In the genomic region with DNA sequence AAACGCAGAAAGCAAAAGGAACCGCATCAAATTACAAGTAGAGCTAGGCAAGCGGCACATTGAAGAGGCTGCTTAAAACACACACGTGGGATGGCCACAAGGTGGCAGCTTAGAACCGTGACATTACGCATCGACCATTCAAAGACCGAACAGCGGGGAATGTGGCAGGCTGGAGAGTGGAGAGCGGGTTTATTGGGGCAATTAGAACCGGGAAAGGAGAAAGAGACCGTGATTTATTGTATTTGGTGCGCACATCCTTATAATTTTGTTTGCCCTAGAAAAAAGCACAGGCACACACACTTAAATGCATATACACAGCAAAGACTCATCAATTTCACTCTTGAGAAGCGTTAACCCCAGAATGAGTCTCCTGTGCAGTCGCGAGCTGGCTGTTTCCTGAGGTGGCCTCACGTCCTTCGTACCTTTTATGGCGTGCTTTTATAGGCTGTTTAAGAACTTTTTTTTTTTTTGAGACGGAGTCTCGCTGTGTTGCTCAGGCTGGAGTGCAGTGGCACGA, we compare ENCODE assay signal across 8 cellular contexts. TPM values are rescaled to one million over a fixed set of nuclear protein-coding genes. Genes with fewer than 3 reads are reported as not detected.
DNase-seq lines count a peak whose midpoint lies in the region; ATAC-seq lines count a peak whose summit lies in the region.

No MANE protein-coding gene starts in this region.

- H3K27me3 ChIP-seq in duodenal mucosa (ENCODE audit: control insufficient read depth in 1 of 2, insufficient read depth in 2 of 2, low read length in 2 of 2): no peaks in the 10 kb centered on the region

- H3K4me1 ChIP-seq in duodenal mucosa (ENCODE audit: control insufficient read depth in 1 of 2, insufficient read depth in 2 of 2, low read length in 2 of 2): peaks cover 10 to 17% of the 10 kb centered on the region in 2 donors

- peak overlapping the region; percentile 70 for H3K4me3 ChIP-seq in duodenal mucosa (ENCODE audit: low read depth in 1 of 2, low read length in 2 of 2)

- DNase-seq in CMK (ENCODE audit: low read depth): peak; percentile 25
- peak; percentile 96 for DNase-seq in NCI-H748 (lab: John Stamatoyannopoulos, UW; ENCODE audit: unreplicated experiment)
- DNase-seq in activated CD4-positive, alpha-beta T cell treated with anti-CD3 and anti-CD28 coated beads, Interleukin-2, amount 50 U/mL, for 48 hours: peak; percentile 65 to 75
- DNase-seq in lung microvascular endothelial cell (ENCODE audit: low read depth in 2 of 2): peak; percentile 85 to 89
- peak; percentile 28 for DNase-seq in stimulated activated CD8-positive, alpha-beta memory T cell treated with anti-CD3 and anti-CD28 coated beads, Interleukin-12 subunit alpha, Interleukin-12 subunit beta, amount 100 ng/mL, for 4 hours (ENCODE audit: low read depth)

- ATAC-seq in GM19463 (IDR thresholded peaks at IDR 0.05; ENCODE audit: unreplicated experiment) (peak; percentile 95), HG03575 (IDR thresholded peaks at IDR 0.05; ENCODE audit: extremely low read depth, insufficient number of reproducible peaks, low FRiP score, unreplicated experiment) (peak; percentile 79)

- H3K9me3 ChIP-seq in duodenal mucosa (ENCODE audit: control insufficient read depth in 1 of 2, low read length in 2 of 2): no peaks in the 10 kb centered on the region

- peak overlapping the region in 1 of 2 donors; percentile 33 for H3K9ac ChIP-seq in duodenal mucosa (ENCODE audit: low read depth in 1 of 2, low read length in 2 of 2)

- no peak overlapping the region for H3K27ac ChIP-seq in duodenal mucosa (ENCODE audit: low read depth, low read length)

- H3K36me3 ChIP-seq in duodenal mucosa (ENCODE audit: control insufficient read depth in 1 of 2, insufficient read depth in 2 of 2, low read length in 2 of 2): no peaks in the 10 kb centered on the region

RNA-seq across cellular contexts. Expression of gene MEP1B, which starts 31.7 kb away (rescaled TPM):
- total RNA-seq in lung microvascular endothelial cell: not detected in 2 replicates

Comparison
In these comparisons a context has a peak if more than half of its experiments do, and no peak if none do; other contexts are left out.
1. DNase-seq: peak in every context shown above with its lines; median percentile 96 in NCI-H748; 87 in lung microvascular endothelial cell; 70 in activated CD4-positive, alpha-beta T cell treated with anti-CD3 and anti-CD28 coated beads, Interleukin-2, amount 50 U/mL, for 48 hours; 28 in stimulated activated CD8-positive, alpha-beta memory T cell treated with anti-CD3 and anti-CD28 coated beads, Interleukin-12 subunit alpha, Interleukin-12 subunit beta, amount 100 ng/mL, for 4 hours; 25 in CMK.